ENCODE assay signal across 13 cellular contexts in the genomic region with DNA sequence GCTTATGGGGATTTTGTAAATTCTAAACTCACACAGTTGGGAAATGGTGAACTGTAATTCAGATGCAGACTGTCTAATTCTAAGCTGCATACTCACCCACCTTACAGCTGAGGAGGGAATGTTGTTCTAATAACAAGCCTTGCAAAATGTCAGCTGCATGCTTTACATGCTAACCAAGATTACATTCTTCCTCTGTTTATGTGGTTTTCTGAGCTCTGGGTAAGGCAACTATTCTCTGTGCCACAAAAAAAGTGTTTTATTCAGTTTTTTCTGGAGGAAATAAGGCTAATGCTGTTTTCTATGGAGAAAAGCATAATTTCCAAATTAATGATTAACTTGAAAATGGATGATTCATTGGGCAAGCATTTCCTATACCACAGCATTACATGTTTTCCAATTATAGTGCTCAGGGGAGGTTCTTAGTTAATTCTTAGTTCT.
DNase-seq lines count a peak whose midpoint lies in the region; ATAC-seq, FAIRE-seq and TF ChIP-seq lines count a peak whose summit lies in the region.
"Had no signal": no experiment of that assay in that cellular context is flagged by ENCODE, and none has a peak within 500 bp of the region (broad histone marks: within the 10 kb centered on the region; RNA-seq: fewer than 3 reads in every experiment).

No MANE protein-coding gene starts in this region.

- H3K4me3 ChIP-seq in SK-N-MC: 0 out of 2 replicates have a peak overlapping the region, but pooled peaks have one; percentile 32
- no peak overlapping the region for H3K4me3 ChIP-seq in foreskin fibroblast (ENCODE audit: low read depth in 1 of 2, low read length in 2 of 2)
- no peak overlapping the region for H3K4me3 ChIP-seq in dorsolateral prefrontal cortex
- H3K4me3 ChIP-seq: GM12878 had no signal

- no peak overlapping the region for H3K9ac ChIP-seq in SK-N-MC (ENCODE audit: insufficient read length)

- H3K36me3 ChIP-seq in SK-N-MC (ENCODE audit: insufficient read depth, low read length): no peaks in the 10 kb centered on the region
- H3K36me3 ChIP-seq: WERI-Rb-1 had no signal

- H3K27ac ChIP-seq in SK-N-MC: peak overlapping the region; percentile 72
- no peak overlapping the region for H3K27ac ChIP-seq in dorsolateral prefrontal cortex
- H3K27ac ChIP-seq: WERI-Rb-1 had no signal

- intact Hi-C loops in dorsolateral prefrontal cortex (cut with DNase I): no loop called here

- no peak for TF ChIP-seq CTCF in foreskin fibroblast (IDR thresholded peaks at IDR 0.05; ENCODE audit: low read depth, low read length)
- no peak for TF ChIP-seq CTCF in dorsolateral prefrontal cortex (IDR thresholded peaks at IDR 0.05 in 54 of 56, conservative IDR thresholded peaks at IDR 0.05 in 2 of 56; ENCODE audit: low read depth in 1 of 56, partially characterized antibody in 56 of 56)

- no peak for ATAC-seq in HG02642 (IDR thresholded peaks at IDR 0.05; ENCODE audit: poor library complexity, unreplicated experiment)
- ATAC-seq: GM12878, sciatic nerve had no signal

- H3K27me3 ChIP-seq in dorsolateral prefrontal cortex: no peaks in the 10 kb centered on the region

- no peaks in the 10 kb centered on the region for H3K9me3 ChIP-seq in SK-N-MC (ENCODE audit: low read depth, low read length)

- DNase-seq in NOMO-1 (lab: John Stamatoyannopoulos, UW; ENCODE audit: unreplicated experiment in 2 of 2) (peak; percentile 28 to 30), NOMO-1 treated with dmso at 0.1 percent for 144 hours (lab: John Stamatoyannopoulos, UW; ENCODE audit: unreplicated experiment) (no peak), SK-N-MC (ENCODE audit: low read depth, low spot score) (peak; percentile 60), foreskin fibroblast (peak; percentile 84 to 89), urothelium cell line (ENCODE audit: low spot score) (peak; percentile 14), cerebellar nuclear complex (lab: John Stamatoyannopoulos, UW) (no peak), dorsolateral prefrontal cortex (no peak)
- DNase-seq: 8988T, NCI-H524 treated with DMSO at 0.1 percent for 48 hours, WERI-Rb-1 had no signal

- no peak for FAIRE-seq in urothelium cell line (lab: Jason Lieb, UNC)
- FAIRE-seq: GM12878 had no signal

Comparison
In these comparisons a context has a peak if more than half of its experiments do, and no peak if none do; other contexts are left out.
1. DNase-seq: peak in NOMO-1 (2 of 2), SK-N-MC (single experiment), foreskin fibroblast (2 of 2) and urothelium cell line (single experiment); none in NOMO-1 treated with dmso at 0.1 percent for 144 hours (single experiment), cerebellar nuclear complex (0 of 2) and dorsolateral prefrontal cortex (0 of 10).